15 cellular contexts compared by ENCODE assay signal in the genomic region with DNA sequence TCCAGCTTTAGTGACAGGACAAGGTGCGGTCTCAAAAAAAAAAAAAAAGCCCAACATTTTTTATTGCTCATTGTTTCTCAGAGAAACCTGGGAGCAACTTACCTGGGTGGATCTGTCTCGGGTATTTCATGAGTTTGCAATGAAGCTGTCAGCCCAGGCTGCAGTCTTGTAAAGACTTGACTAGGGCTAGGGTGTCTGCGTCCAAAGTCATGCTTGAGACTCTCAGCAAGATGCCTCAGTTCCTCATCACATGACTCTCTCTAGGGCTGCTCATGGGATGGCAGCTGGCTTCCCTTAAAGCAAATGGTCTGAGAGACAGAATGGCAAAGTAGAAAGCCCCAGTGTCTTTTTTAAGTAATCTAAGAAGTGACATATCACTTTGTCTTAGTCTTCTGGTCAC.
"Had no signal": no experiment of that assay in that cellular context is flagged by ENCODE, and none has a peak within 500 bp of the region (broad histone marks: within the 10 kb centered on the region; RNA-seq: fewer than 3 reads in every experiment).

No MANE protein-coding gene starts in this region.

- H3K9me3 Mint-ChIP-seq: dendritic cell treated with granulocyte-macrophage colony-stimulating factor and Interleukin-4, amounts not matched to agents 40 ng/mL and 50 ng/mL, for 4 days; natural killer cell; neural crest cell; stimulated activated memory B cell treated with anti-CD40 and anti-IgM and Interleukin-4, amounts not matched to agents 10 μg/mL and 1 μg/mL and 100 μg/mL, for 72 hours; stimulated activated naive CD8-positive, alpha-beta T cell treated with anti-CD3 and anti-CD28 coated beads, Interleukin-15, amount 100 ng/mL, for 72 hours had no signal

- H3K27ac ChIP-seq: gastrocnemius medialis, spleen, thoracic aorta, transverse colon had no signal

- H3K27ac Mint-ChIP-seq: dendritic cell treated with granulocyte-macrophage colony-stimulating factor and Interleukin-4, amounts not matched to agents 40 ng/mL and 50 ng/mL, for 4 days; natural killer cell; stimulated activated memory B cell treated with anti-CD40 and anti-IgM and Interleukin-4, amounts not matched to agents 10 μg/mL and 1 μg/mL and 100 μg/mL, for 72 hours; stimulated activated naive CD8-positive, alpha-beta T cell treated with anti-CD3 and anti-CD28 coated beads, Interleukin-15, amount 100 ng/mL, for 72 hours had no signal

- ATAC-seq: gastrocnemius medialis; natural killer cell; sciatic nerve; stimulated activated memory B cell treated with anti-CD40 and anti-IgM and Interleukin-4, amounts not matched to agents 10 μg/mL and 1 μg/mL and 100 μg/mL, for 72 hours; stimulated activated naive CD8-positive, alpha-beta T cell treated with anti-CD3 and anti-CD28 coated beads, Interleukin-15, amount 100 ng/mL, for 72 hours had no signal

- H3K27me3 ChIP-seq: gastrocnemius medialis, spleen, transverse colon had no signal

- H3K4me1 ChIP-seq: transverse colon had no signal

- DNase-seq: cerebellar nuclear complex; gastrocnemius medialis; natural killer cell; posterior cingulate gyrus; spleen; stimulated activated CD4-positive, alpha-beta T cell treated with anti-CD3 and anti-CD28 coated beads, Interleukin-15, amount 100 ng/mL, for 24 hours; stimulated activated CD4-positive, alpha-beta T cell treated with anti-CD3 and anti-CD28 coated beads, Interleukin-1b, Interleukin-23, amount 100 ng/mL, for 48 hours; stimulated activated CD4-positive, alpha-beta T cell treated with anti-CD3 and anti-CD28 coated beads, Interleukin-4, amount 100 ng/mL, for 24 hours; stimulated activated naive CD8-positive, alpha-beta T cell treated with anti-CD3 and anti-CD28 coated beads, Interleukin-15, amount 100 ng/mL, for 72 hours; transverse colon had no signal

- H3K9me3 ChIP-seq: gastrocnemius medialis, spleen, thoracic aorta, transverse colon had no signal

- H3K27me3 Mint-ChIP-seq: dendritic cell treated with granulocyte-macrophage colony-stimulating factor and Interleukin-4, amounts not matched to agents 40 ng/mL and 50 ng/mL, for 4 days; stimulated activated memory B cell treated with anti-CD40 and anti-IgM and Interleukin-4, amounts not matched to agents 10 μg/mL and 1 μg/mL and 100 μg/mL, for 72 hours; stimulated activated naive CD8-positive, alpha-beta T cell treated with anti-CD3 and anti-CD28 coated beads, Interleukin-15, amount 100 ng/mL, for 72 hours had no signal

- H3K4me3 Mint-ChIP-seq: dendritic cell treated with granulocyte-macrophage colony-stimulating factor and Interleukin-4, amounts not matched to agents 40 ng/mL and 50 ng/mL, for 4 days; natural killer cell; neural crest cell; stimulated activated memory B cell treated with anti-CD40 and anti-IgM and Interleukin-4, amounts not matched to agents 10 μg/mL and 1 μg/mL and 100 μg/mL, for 72 hours; stimulated activated naive CD8-positive, alpha-beta T cell treated with anti-CD3 and anti-CD28 coated beads, Interleukin-15, amount 100 ng/mL, for 72 hours had no signal

- H3K4me3 ChIP-seq: gastrocnemius medialis, spleen, thoracic aorta, transverse colon had no signal
